Comparison of ENCODE assay signal across 8 cellular contexts in genomic region chr6:41027799-41028617, GRCh38. TPM values are rescaled to one million over a fixed set of nuclear protein-coding genes. Genes with fewer than 3 reads are reported as not detected.
DNase-seq lines count a peak whose midpoint lies in the region; ATAC-seq and TF ChIP-seq lines count a peak whose summit lies in the region.

No MANE protein-coding gene starts in this region.

- H3K27me3 Mint-ChIP-seq in activated CD8-positive, alpha-beta T cell treated with anti-CD3 and anti-CD28 coated beads for 36 hours, result no peaks in the 10 kb centered on the region
- no peaks in the 10 kb centered on the region for H3K27me3 Mint-ChIP-seq in effector memory CD8-positive, alpha-beta T cell

- CTCF ChIA-PET in activated CD8-positive, alpha-beta T cell treated with anti-CD3 and anti-CD28 coated beads for 36 hours (lab: Charles Lee), result interaction anchor here (0.7 to 5.8 kb wide), 37 partner anchors 9 to 699 kb away, joined by 3 to 48 read pairs (median 4); partner anchors contain the start of genes APOBEC2, NFYA, OARD1 and TSPO2

- POLR2A ChIA-PET in activated CD8-positive, alpha-beta T cell treated with anti-CD3 and anti-CD28 coated beads for 36 hours (lab: Charles Lee), result interaction anchor here (1.1 to 1.7 kb wide), 3 partner anchors 9 to 43 kb away, joined by 3 to 7 read pairs (median 5); no protein-coding TSS in a partner anchor

- peaks cover 18% of the 10 kb centered on the region for H3K4me1 Mint-ChIP-seq in activated CD8-positive, alpha-beta T cell treated with anti-CD3 and anti-CD28 coated beads for 36 hours (ENCODE audit: low read depth)
- H3K4me1 Mint-ChIP-seq in effector memory CD8-positive, alpha-beta T cell (ENCODE audit: low read depth in 2 of 2), result peaks cover 12 to 22% of the 10 kb centered on the region in 2 donors

- DNase-seq in AG08396 (ENCODE audit: low spot score), result peak; percentile 93
- DNase-seq in NCI-H748 (lab: John Stamatoyannopoulos, UW; ENCODE audit: unreplicated experiment), result peak; percentile 82
- peak; percentile 81 for DNase-seq in activated CD8-positive, alpha-beta T cell treated with anti-CD3 and anti-CD28 coated beads for 36 hours
- DNase-seq in effector memory CD8-positive, alpha-beta T cell, result peak; percentile 65 to 74 (median 74)
- peak; percentile 95 for DNase-seq in mesenteric fat pad (ENCODE audit: low spot score)
- DNase-seq in stimulated activated CD8-positive, alpha-beta memory T cell treated with anti-CD3 and anti-CD28 coated beads, Interleukin-12 subunit alpha, Interleukin-12 subunit beta, amount 100 ng/mL, for 24 hours (ENCODE audit: extremely low read depth), result peak; percentile 47

- H3K4me3 Mint-ChIP-seq in activated CD8-positive, alpha-beta T cell treated with anti-CD3 and anti-CD28 coated beads for 36 hours, result peak overlapping the region; percentile 71
- H3K4me3 Mint-ChIP-seq in effector memory CD8-positive, alpha-beta T cell, result peak overlapping the region; percentile 66 to 73

- intact Hi-C loops in activated CD8-positive, alpha-beta T cell treated with anti-CD3 and anti-CD28 coated beads for 36 hours (cut with micrococcal nuclease), result no loop called here

- peak; percentile 100 for TF ChIP-seq CTCF in activated CD8-positive, alpha-beta T cell treated with anti-CD3 and anti-CD28 coated beads for 36 hours (IDR thresholded peaks at IDR 0.05)

- H3K27ac Mint-ChIP-seq in activated CD8-positive, alpha-beta T cell treated with anti-CD3 and anti-CD28 coated beads for 36 hours, result peak overlapping the region; percentile 76
- H3K27ac Mint-ChIP-seq in effector memory CD8-positive, alpha-beta T cell, result peak overlapping the region; percentile 55 to 91

- no peaks in the 10 kb centered on the region for H3K36me3 Mint-ChIP-seq in activated CD8-positive, alpha-beta T cell treated with anti-CD3 and anti-CD28 coated beads for 36 hours (ENCODE audit: low read depth)
- H3K36me3 Mint-ChIP-seq in effector memory CD8-positive, alpha-beta T cell (ENCODE audit: insufficient read depth), result no peaks in the 10 kb centered on the region

- no peaks in the 10 kb centered on the region for H3K9me3 Mint-ChIP-seq in activated CD8-positive, alpha-beta T cell treated with anti-CD3 and anti-CD28 coated beads for 36 hours
- no peaks in the 10 kb centered on the region for H3K9me3 Mint-ChIP-seq in effector memory CD8-positive, alpha-beta T cell

- ATAC-seq in GM18867 (IDR thresholded peaks at IDR 0.05; ENCODE audit: unreplicated experiment) (peak; percentile 86), HG03066 (IDR thresholded peaks at IDR 0.05; ENCODE audit: low read depth, unreplicated experiment) (peak; percentile 79)
- ATAC-seq in activated CD8-positive, alpha-beta T cell treated with anti-CD3 and anti-CD28 coated beads for 36 hours, result peak; percentile 92
- ATAC-seq in effector memory CD8-positive, alpha-beta T cell (replicated peaks), result peak; percentile 91

RNA-seq across cellular contexts. Expression of gene UNC5CL, which starts 11.0 kb away (rescaled TPM):
- 1 to 10 TPM; 2.3 to 2.6 TPM for total RNA-seq in activated CD8-positive, alpha-beta T cell treated with anti-CD3 and anti-CD28 coated beads for 36 hours
- total RNA-seq in mesenteric fat pad, result 0.48 TPM

RNA-seq across cellular contexts. Expression of gene TSPO2, which starts 14.3 kb away (rescaled TPM):
- total RNA-seq in activated CD8-positive, alpha-beta T cell treated with anti-CD3 and anti-CD28 coated beads for 36 hours, result not detected
- not detected for total RNA-seq in mesenteric fat pad

RNA-seq across cellular contexts. Expression of gene APOBEC2, which starts 25.0 kb away (rescaled TPM):
- not detected for total RNA-seq in activated CD8-positive, alpha-beta T cell treated with anti-CD3 and anti-CD28 coated beads for 36 hours
- not detected for total RNA-seq in mesenteric fat pad

RNA-seq across cellular contexts. Expression of gene OARD1, which starts 44.1 kb away (rescaled TPM):
- 10 to 100 TPM; 45.8 to 48.4 TPM for total RNA-seq in activated CD8-positive, alpha-beta T cell treated with anti-CD3 and anti-CD28 coated beads for 36 hours
- total RNA-seq in mesenteric fat pad, result 12.2 TPM

RNA-seq across cellular contexts. Expression of gene NFYA, which starts 44.8 kb away (rescaled TPM):
- total RNA-seq in activated CD8-positive, alpha-beta T cell treated with anti-CD3 and anti-CD28 coated beads for 36 hours, result 10 to 100 TPM; 30.7 to 31.1 TPM
- 17.5 TPM for total RNA-seq in mesenteric fat pad

Comparison
In these comparisons a context has a peak if more than half of its experiments do, and no peak if none do; other contexts are left out.
1. Peak in every context shown above with its lines: DNase-seq and ATAC-seq.